Comparison of ENCODE assay signal across 8 cellular contexts in genomic region chr1:241639040-241639652, GRCh38. TPM values are rescaled to one million over a fixed set of nuclear protein-coding genes. Genes with fewer than 3 reads are reported as not detected.
DNase-seq lines count a peak whose midpoint lies in the region; ATAC-seq and TF ChIP-seq lines count a peak whose summit lies in the region.

No MANE protein-coding gene starts in this region.

- ATAC-seq in CD4-positive, alpha-beta T cell (ENCODE audit: poor library complexity) = no peak

- no peaks in the 10 kb centered on the region for H3K27me3 ChIP-seq in CD4-positive, alpha-beta T cell (ENCODE audit: control insufficient read depth, insufficient read depth, low read length)
- no peaks in the 10 kb centered on the region for H3K27me3 ChIP-seq in GM23248 (replicated peaks; ENCODE audit: insufficient read depth)

- H3K9me3 ChIP-seq in CD4-positive, alpha-beta T cell (ENCODE audit: control insufficient read depth, low read length) = no peaks in the 10 kb centered on the region
- no peaks in the 10 kb centered on the region for H3K9me3 ChIP-seq in GM23248 (ENCODE audit: low read depth)

- in situ Hi-C loops in GM23248 (cut with MboI) = no loop called here

- H3K4me3 ChIP-seq in GM23248 = peak overlapping the region; percentile 84
- peak overlapping the region; percentile 98 for H3K4me3 ChIP-seq in fibroblast of the aortic adventitia (ENCODE audit: low read depth, low read length)
- peak overlapping the region; percentile 95 for H3K4me3 ChIP-seq in retinal pigment epithelial cell (ENCODE audit: low read length)

- no peak for DNase-seq in CD4-positive, alpha-beta T cell
- DNase-seq in GM23248 = peak; percentile 32
- DNase-seq in fibroblast of the aortic adventitia (ENCODE audit: low read depth) = peak; percentile 14
- DNase-seq in retinal pigment epithelial cell (ENCODE audit: low read depth) = no peak
- DNase-seq in occipital lobe (lab: John Stamatoyannopoulos, UW) = no peak
- no peak for DNase-seq in NCI-H1105 (lab: John Stamatoyannopoulos, UW)
- no peak for DNase-seq in GDM1 (lab: John Stamatoyannopoulos, UW)

- peaks cover 32% of the 10 kb centered on the region for H3K4me1 ChIP-seq in GM23248 (ENCODE audit: insufficient read depth)

- CTCF ChIA-PET in CD4-positive, alpha-beta T cell (lab: Charles Lee) = interaction anchor here (2.1 kb wide), 1 partner anchor 12 kb away, joined by 9 read pairs; no protein-coding TSS in a partner anchor

- peaks cover 12% of the 10 kb centered on the region for H3F3A ChIP-seq in GM23248 (ENCODE audit: insufficient read depth)

- H3K79me2 ChIP-seq in GM23248 (ENCODE audit: insufficient read depth) = peaks cover 33% of the 10 kb centered on the region

- H3K36me3 ChIP-seq in GM23248 (ENCODE audit: low read depth) = peaks cover 6% of the 10 kb centered on the region; the same call in 1 of the 2 replicates

- no peak overlapping the region for H3K27ac ChIP-seq in CD4-positive, alpha-beta T cell (ENCODE audit: low read depth, low read length)
- no peak overlapping the region for H3K27ac ChIP-seq in GM23248

- no peak for TF ChIP-seq CTCF in CD4-positive, alpha-beta T cell (IDR thresholded peaks at IDR 0.05)
- no peak for TF ChIP-seq CTCF in fibroblast of the aortic adventitia (IDR thresholded peaks at IDR 0.05; ENCODE audit: insufficient read depth, low read length)
- TF ChIP-seq CTCF in retinal pigment epithelial cell (conservative IDR thresholded peaks at IDR 0.05; ENCODE audit: low read depth, low read length) = no peak

- POLR2A ChIA-PET in CD4-positive, alpha-beta T cell (lab: Charles Lee) = interaction anchor here (1.1 to 2.6 kb wide), 2 partner anchors 12 to 37 kb away, joined by 5 to 10 read pairs; no protein-coding TSS in a partner anchor

- H3K4me3 Mint-ChIP-seq in CD4-positive, alpha-beta T cell = peak overlapping the region; percentile 93
- peak overlapping the region; percentile 82 for H3K4me3 Mint-ChIP-seq in T-helper 1 cell treated with Interleukin-12 subunit alpha and Interleukin-12 subunit beta and Interleukin-4 antibody, amounts not matched to agents 30 μg/mL and 1 μg/mL, for 36 hours

- peak overlapping the region; percentile 70 for H3K9ac ChIP-seq in GM23248

- intact Hi-C loops in CD4-positive, alpha-beta T cell (cut with DNase I, micrococcal nuclease) = loop anchor here in 1 of 2 experiments (5.0 kb wide), 1 partner anchor 1613 kb away; no protein-coding TSS in a partner anchor

- H3K27me3 Mint-ChIP-seq in CD4-positive, alpha-beta T cell = no peaks in the 10 kb centered on the region
- H3K27me3 Mint-ChIP-seq in T-helper 1 cell treated with Interleukin-12 subunit alpha and Interleukin-12 subunit beta and Interleukin-4 antibody, amounts not matched to agents 30 μg/mL and 1 μg/mL, for 36 hours (ENCODE audit: low read depth) = no peaks in the 10 kb centered on the region

- H3K4me2 ChIP-seq in GM23248 (ENCODE audit: unreplicated experiment) = peak overlapping the region; percentile 93

- no peaks in the 10 kb centered on the region for H4K20me1 ChIP-seq in GM23248 (ENCODE audit: insufficient read depth)

- H3K36me3 Mint-ChIP-seq in CD4-positive, alpha-beta T cell (ENCODE audit: low read depth) = peaks cover 14% of the 10 kb centered on the region
- peaks cover 14% of the 10 kb centered on the region for H3K36me3 Mint-ChIP-seq in T-helper 1 cell treated with Interleukin-12 subunit alpha and Interleukin-12 subunit beta and Interleukin-4 antibody, amounts not matched to agents 30 μg/mL and 1 μg/mL, for 36 hours (ENCODE audit: low read depth)

- peak overlapping the region; percentile 69 for H3K27ac Mint-ChIP-seq in CD4-positive, alpha-beta T cell
- H3K27ac Mint-ChIP-seq in T-helper 1 cell treated with Interleukin-12 subunit alpha and Interleukin-12 subunit beta and Interleukin-4 antibody, amounts not matched to agents 30 μg/mL and 1 μg/mL, for 36 hours = peak overlapping the region; percentile 89

- WGBS in GM23248 (ENCODE audit: low coverage in 1 of 2, low lambda C conversion rate in 2 of 2, missing lambda C conversion rate in 2 of 2), 2 experiments = 13 to 15% methylated on average over 10 of the region's 10 CpGs

- peaks cover 43% of the 10 kb centered on the region for H3K4me1 Mint-ChIP-seq in CD4-positive, alpha-beta T cell (ENCODE audit: low read depth)
- peaks cover 27% of the 10 kb centered on the region for H3K4me1 Mint-ChIP-seq in T-helper 1 cell treated with Interleukin-12 subunit alpha and Interleukin-12 subunit beta and Interleukin-4 antibody, amounts not matched to agents 30 μg/mL and 1 μg/mL, for 36 hours (ENCODE audit: low read depth)

- H3K9me2 ChIP-seq in GM23248 (ENCODE audit: insufficient read depth) = no peaks in the 10 kb centered on the region

- peaks cover 5% of the 10 kb centered on the region for H3K9me3 Mint-ChIP-seq in CD4-positive, alpha-beta T cell
- H3K9me3 Mint-ChIP-seq in T-helper 1 cell treated with Interleukin-12 subunit alpha and Interleukin-12 subunit beta and Interleukin-4 antibody, amounts not matched to agents 30 μg/mL and 1 μg/mL, for 36 hours = peaks cover 7% of the 10 kb centered on the region

- peak overlapping the region; percentile 91 for H2AFZ ChIP-seq in GM23248

RNA-seq across cellular contexts. Expression of gene CHML, which starts 1.0 kb away (rescaled TPM):
- total RNA-seq in CD4-positive, alpha-beta T cell = 10 to 100 TPM in 1 of 2 experiments, 1 to 10 TPM in 1; 9.1 to 10.3 TPM
- total RNA-seq in GM23248 (2014; rRNA removed; shearing (Covaris generic)) = 7.2 and 8.9 TPM in 2 replicates
- 3.2 and 3.4 TPM in 2 replicates for polyA plus RNA-seq in GM23248 (2016; fragmentation: Nextera tagmentation; extraction: Ambion mirVana)
- total RNA-seq in fibroblast of the aortic adventitia (ENCODE audit: low replicate concordance) (2.8 and 10.1 TPM in 2 replicates), occipital lobe (69.6 TPM)

RNA-seq across cellular contexts. Expression of gene OPN3, which starts 1.0 kb away (rescaled TPM):
- total RNA-seq in CD4-positive, alpha-beta T cell = 1 to 10 TPM; 1.9 to 2.3 TPM
- 10.2 and 15.2 TPM in 2 replicates for total RNA-seq in GM23248 (2014; rRNA removed; shearing (Covaris generic))
- polyA plus RNA-seq in GM23248 (2016; fragmentation: Nextera tagmentation; extraction: Ambion mirVana) = 12.3 and 14.0 TPM in 2 replicates
- total RNA-seq in fibroblast of the aortic adventitia (ENCODE audit: low replicate concordance) = 2.6 and 12.8 TPM in 2 replicates
- total RNA-seq in occipital lobe = 9.5 TPM

RNA-seq across cellular contexts. Expression of gene WDR64, which starts 12.9 kb away (rescaled TPM):
- under 1 TPM in 1 of 2 experiments, not detected in 1; 0.67 TPM for total RNA-seq in CD4-positive, alpha-beta T cell
- not detected in 2 replicates for total RNA-seq in GM23248 (2014; rRNA removed; shearing (Covaris generic))
- polyA plus RNA-seq in GM23248 (2016; fragmentation: Nextera tagmentation; extraction: Ambion mirVana) = not detected in 2 replicates
- not detected in 2 replicates for total RNA-seq in fibroblast of the aortic adventitia (ENCODE audit: low replicate concordance)
- total RNA-seq in occipital lobe = not detected

Comparison
In these comparisons a context has a peak if more than half of its experiments do, and no peak if none do; other contexts are left out.
1. DNase-seq: peak in GM23248 (single experiment) and fibroblast of the aortic adventitia (single experiment); none in CD4-positive, alpha-beta T cell (0 of 10), retinal pigment epithelial cell (single experiment), occipital lobe (single experiment), NCI-H1105 (single experiment) and GDM1 (single experiment).
2. Peak in every context shown above with its lines, with median percentiles within 50 percentile points of each other: H3K4me3 ChIP-seq.